Comparison of ENCODE assay signal across 2 cellular contexts in the genomic region with DNA sequence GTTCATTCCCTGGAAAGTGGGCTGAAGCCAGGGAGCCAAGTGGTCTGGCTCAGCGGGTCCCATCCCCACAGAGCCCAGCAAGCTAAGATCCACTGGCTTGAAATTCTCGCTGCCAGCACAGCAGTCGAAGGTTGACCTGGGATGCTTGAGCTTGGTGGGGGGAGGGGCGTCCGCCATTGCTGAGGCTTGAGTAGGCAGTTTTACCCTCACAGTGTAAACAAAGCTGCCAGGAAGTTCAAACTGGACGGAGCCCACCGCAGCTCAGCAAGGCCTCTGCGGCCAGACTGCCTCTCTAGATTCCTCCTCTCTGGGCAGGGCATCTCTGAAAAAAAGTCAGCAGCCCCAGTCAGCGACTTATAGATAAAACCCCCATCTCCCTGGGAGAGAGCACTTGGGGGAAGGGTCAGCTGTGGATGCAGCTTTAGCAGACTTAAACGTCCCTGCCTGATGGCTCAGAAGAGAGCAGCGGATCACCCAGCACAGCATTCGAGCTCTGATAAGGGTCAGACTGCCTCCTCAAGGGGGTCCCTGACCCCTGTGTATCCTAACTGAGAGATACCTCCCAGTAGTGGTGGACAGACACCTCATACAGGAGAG.
TF ChIP-seq lines count a peak whose summit lies in the region.

No MANE protein-coding gene starts in this region.

TF ChIP-seq in WTC11, 78 proteins besides CTCF, POLR2A, EP300 and RAD21:
- TF ChIP-seq, protein P1, sequence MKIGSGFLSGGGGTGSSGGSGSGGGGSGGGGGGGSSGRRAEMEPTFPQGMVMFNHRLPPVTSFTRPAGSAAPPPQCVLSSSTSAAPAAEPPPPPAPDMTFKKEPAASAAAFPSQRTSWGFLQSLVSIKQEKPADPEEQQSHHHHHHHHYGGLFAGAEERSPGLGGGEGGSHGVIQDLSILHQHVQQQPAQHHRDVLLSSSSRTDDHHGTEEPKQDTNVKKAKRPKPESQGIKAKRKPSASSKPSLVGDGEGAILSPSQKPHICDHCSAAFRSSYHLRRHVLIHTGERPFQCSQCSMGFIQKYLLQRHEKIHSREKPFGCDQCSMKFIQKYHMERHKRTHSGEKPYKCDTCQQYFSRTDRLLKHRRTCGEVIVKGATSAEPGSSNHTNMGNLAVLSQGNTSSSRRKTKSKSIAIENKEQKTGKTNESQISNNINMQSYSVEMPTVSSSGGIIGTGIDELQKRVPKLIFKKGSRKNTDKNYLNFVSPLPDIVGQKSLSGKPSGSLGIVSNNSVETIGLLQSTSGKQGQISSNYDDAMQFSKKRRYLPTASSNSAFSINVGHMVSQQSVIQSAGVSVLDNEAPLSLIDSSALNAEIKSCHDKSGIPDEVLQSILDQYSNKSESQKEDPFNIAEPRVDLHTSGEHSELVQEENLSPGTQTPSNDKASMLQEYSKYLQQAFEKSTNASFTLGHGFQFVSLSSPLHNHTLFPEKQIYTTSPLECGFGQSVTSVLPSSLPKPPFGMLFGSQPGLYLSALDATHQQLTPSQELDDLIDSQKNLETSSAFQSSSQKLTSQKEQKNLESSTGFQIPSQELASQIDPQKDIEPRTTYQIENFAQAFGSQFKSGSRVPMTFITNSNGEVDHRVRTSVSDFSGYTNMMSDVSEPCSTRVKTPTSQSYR (CRISPR knock-in tag; IDR thresholded peaks at IDR 0.05), result 0 out of 2 replicates have a peak, but pooled peaks have one; percentile 69
- TF ChIP-seq, protein P2, sequence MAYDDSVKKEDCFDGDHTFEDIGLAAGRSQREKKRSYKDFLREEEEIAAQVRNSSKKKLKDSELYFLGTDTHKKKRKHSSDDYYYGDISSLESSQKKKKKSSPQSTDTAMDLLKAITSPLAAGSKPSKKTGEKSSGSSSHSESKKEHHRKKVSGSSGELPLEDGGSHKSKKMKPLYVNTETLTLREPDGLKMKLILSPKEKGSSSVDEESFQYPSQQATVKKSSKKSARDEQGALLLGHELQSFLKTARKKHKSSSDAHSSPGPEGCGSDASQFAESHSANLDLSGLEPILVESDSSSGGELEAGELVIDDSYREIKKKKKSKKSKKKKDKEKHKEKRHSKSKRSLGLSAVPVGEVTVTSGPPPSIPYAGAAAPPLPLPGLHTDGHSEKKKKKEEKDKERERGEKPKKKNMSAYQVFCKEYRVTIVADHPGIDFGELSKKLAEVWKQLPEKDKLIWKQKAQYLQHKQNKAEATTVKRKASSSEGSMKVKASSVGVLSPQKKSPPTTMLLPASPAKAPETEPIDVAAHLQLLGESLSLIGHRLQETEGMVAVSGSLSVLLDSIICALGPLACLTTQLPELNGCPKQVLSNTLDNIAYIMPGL (CRISPR knock-in tag; IDR thresholded peaks at IDR 0.05), result 0 out of 2 replicates have a peak, but pooled peaks have one; percentile 27
- TF ChIP-seq, protein P3, sequence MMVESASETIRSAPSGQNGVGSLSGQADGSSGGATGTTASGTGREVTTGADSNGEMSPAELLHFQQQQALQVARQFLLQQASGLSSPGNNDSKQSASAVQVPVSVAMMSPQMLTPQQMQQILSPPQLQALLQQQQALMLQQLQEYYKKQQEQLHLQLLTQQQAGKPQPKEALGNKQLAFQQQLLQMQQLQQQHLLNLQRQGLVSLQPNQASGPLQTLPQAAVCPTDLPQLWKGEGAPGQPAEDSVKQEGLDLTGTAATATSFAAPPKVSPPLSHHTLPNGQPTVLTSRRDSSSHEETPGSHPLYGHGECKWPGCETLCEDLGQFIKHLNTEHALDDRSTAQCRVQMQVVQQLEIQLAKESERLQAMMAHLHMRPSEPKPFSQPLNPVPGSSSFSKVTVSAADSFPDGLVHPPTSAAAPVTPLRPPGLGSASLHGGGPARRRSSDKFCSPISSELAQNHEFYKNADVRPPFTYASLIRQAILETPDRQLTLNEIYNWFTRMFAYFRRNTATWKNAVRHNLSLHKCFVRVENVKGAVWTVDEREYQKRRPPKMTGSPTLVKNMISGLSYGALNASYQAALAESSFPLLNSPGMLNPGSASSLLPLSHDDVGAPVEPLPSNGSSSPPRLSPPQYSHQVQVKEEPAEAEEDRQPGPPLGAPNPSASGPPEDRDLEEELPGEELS (CRISPR knock-in tag; IDR thresholded peaks at IDR 0.05), result 0 out of 2 replicates have a peak, but pooled peaks have one; percentile 33
- 0 out of 2 replicates have a peak, but pooled peaks have one; percentile 13 for TF ChIP-seq FOXP1 (CRISPR knock-in tag; IDR thresholded peaks at IDR 0.05; ENCODE audit: borderline replicate concordance)
- peak; percentile 79 for TF ChIP-seq FOXK1 (CRISPR knock-in tag; IDR thresholded peaks at IDR 0.05)

TF ChIP-seq in H1, 55 proteins besides CTCF, POLR2A, EP300 and RAD21:
- TF ChIP-seq YY1 (IDR thresholded peaks at IDR 0.05; ENCODE audit: low read depth, low read length) (peak; percentile 82; the same call in 1 of the 2 replicates), ASH2L (IDR thresholded peaks at IDR 0.05; ENCODE audit: low read length) (peak; percentile 72)
